Comparison of ENCODE assay signal across 9 cellular contexts in the genomic region with DNA sequence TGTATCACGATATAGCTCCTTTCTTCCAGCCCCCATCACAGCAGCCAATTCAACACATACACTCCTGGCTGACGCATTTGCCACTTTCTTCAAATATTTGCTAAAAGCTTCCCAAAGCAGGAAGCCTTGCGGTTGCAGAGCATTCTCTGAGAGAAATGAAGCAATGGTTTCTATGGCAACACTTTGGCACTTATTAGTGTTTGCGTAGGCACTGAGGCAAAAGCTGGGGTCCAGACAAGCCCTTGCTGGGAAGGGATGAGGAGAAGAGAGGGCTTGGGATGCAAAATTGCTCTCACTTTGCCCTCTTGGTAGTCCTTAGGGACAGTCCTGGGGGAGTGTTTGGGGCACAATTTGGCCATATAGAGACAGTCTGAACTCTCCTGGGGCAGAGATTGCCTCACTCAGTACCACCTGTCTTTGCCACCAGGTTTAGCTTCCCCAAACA. TPM values are rescaled to one million over a fixed set of nuclear protein-coding genes. Genes with fewer than 3 reads are reported as not detected.
DNase-seq lines count a peak whose midpoint lies in the region; ATAC-seq and TF ChIP-seq lines count a peak whose summit lies in the region.
"Had no signal": no experiment of that assay in that cellular context is flagged by ENCODE, and none has a peak within 500 bp of the region (broad histone marks: within the 10 kb centered on the region; RNA-seq: fewer than 3 reads in every experiment).

No MANE protein-coding gene starts in this region.

- H3K9me3 Mint-ChIP-seq in activated naive CD4-positive, alpha-beta T cell treated with anti-CD3 and anti-CD28 coated beads, Interleukin-2, amount 10 ng/mL, durations not matched to agents 7 days and 5 days, result no peaks in the 10 kb centered on the region

- DNase-seq in activated naive CD4-positive, alpha-beta T cell treated with anti-CD3 and anti-CD28 coated beads, Interleukin-2, amount 10 ng/mL, durations not matched to agents 7 days and 5 days, result no peak
- DNase-seq in activated naive CD4-positive, alpha-beta T cell (lab: John Stamatoyannopoulos, UW), result no peak
- DNase-seq in M059J (ENCODE audit: low read depth), result peak; percentile 97
- peak; percentile 86 to 91 for DNase-seq in cardiac fibroblast (ENCODE audit: low read depth in 2 of 2)
- DNase-seq in stimulated activated naive CD8-positive, alpha-beta T cell treated with anti-CD3 and anti-CD28 coated beads, Interleukin-15, Interleukin-2, amounts not matched to agents 100 U/mL and 50 U/mL, for 24 hours, result peak; percentile 2
- no peak for DNase-seq in midbrain (lab: John Stamatoyannopoulos, UW)
- DNase-seq in SK-N-DZ (ENCODE audit: low spot score), result no peak
- DNase-seq in Peyer's patch, result no peak

- H3K27me3 Mint-ChIP-seq in activated naive CD4-positive, alpha-beta T cell treated with anti-CD3 and anti-CD28 coated beads, Interleukin-2, amount 10 ng/mL, durations not matched to agents 7 days and 5 days, result no peaks in the 10 kb centered on the region

- H3K4me3 Mint-ChIP-seq in activated naive CD4-positive, alpha-beta T cell treated with anti-CD3 and anti-CD28 coated beads, Interleukin-2, amount 10 ng/mL, durations not matched to agents 7 days and 5 days, result no peak overlapping the region

- H3K27ac ChIP-seq in Peyer's patch, result no peak overlapping the region
- H3K27ac ChIP-seq: neutrophil had no signal

- H3K36me3 Mint-ChIP-seq in activated naive CD4-positive, alpha-beta T cell treated with anti-CD3 and anti-CD28 coated beads, Interleukin-2, amount 10 ng/mL, durations not matched to agents 7 days and 5 days, result no peaks in the 10 kb centered on the region

- H3K9me3 ChIP-seq in Peyer's patch, result no peaks in the 10 kb centered on the region
- H3K9me3 ChIP-seq: neutrophil had no signal

- no peaks in the 10 kb centered on the region for H3K36me3 ChIP-seq in Peyer's patch
- H3K36me3 ChIP-seq: neutrophil had no signal

- TF ChIP-seq POLR2A in Peyer's patch (IDR thresholded peaks at IDR 0.05), result no peak

- CTCF ChIA-PET in activated naive CD4-positive, alpha-beta T cell treated with anti-CD3 and anti-CD28 coated beads, Interleukin-2, amount 10 ng/mL, durations not matched to agents 7 days and 5 days (lab: Charles Lee), result no interaction called here

- H3K4me3 ChIP-seq in cardiac fibroblast (replicated peaks in 1 of 2; ENCODE audit: low read depth in 2 of 2, low read length in 2 of 2) (no peak overlapping the region), Peyer's patch (no peak overlapping the region)

- no peaks in the 10 kb centered on the region for H3K27me3 ChIP-seq in Peyer's patch

- no peak for ATAC-seq in stimulated activated naive CD8-positive, alpha-beta T cell treated with anti-CD3 and anti-CD28 coated beads, Interleukin-15, Interleukin-2, amounts not matched to agents 100 U/mL and 50 U/mL, for 24 hours

- TF ChIP-seq CTCF in cardiac fibroblast (IDR thresholded peaks at IDR 0.05; ENCODE audit: low read depth, low read length), result no peak
- TF ChIP-seq CTCF in Peyer's patch (IDR thresholded peaks at IDR 0.05), result no peak

- H3K27ac Mint-ChIP-seq in activated naive CD4-positive, alpha-beta T cell treated with anti-CD3 and anti-CD28 coated beads, Interleukin-2, amount 10 ng/mL, durations not matched to agents 7 days and 5 days, result peak overlapping the region; percentile 14

- H3K4me1 Mint-ChIP-seq in activated naive CD4-positive, alpha-beta T cell treated with anti-CD3 and anti-CD28 coated beads, Interleukin-2, amount 10 ng/mL, durations not matched to agents 7 days and 5 days, result peaks cover 5% of the 10 kb centered on the region

- no peaks in the 10 kb centered on the region for H3K4me1 ChIP-seq in Peyer's patch

RNA-seq across cellular contexts. Expression of a gene that starts 55.0 kb away (rescaled TPM):
- total RNA-seq in M059J (2014; rRNA removed; shearing (Covaris generic)), result 0.12 and 0.59 TPM in 2 replicates
- 3.0 and 3.6 TPM in 2 replicates for polyA plus RNA-seq in SK-N-DZ (2014; cell fraction: cytosol; rRNA removed)
- 3.3 and 4.8 TPM in 2 replicates for polyA plus RNA-seq in SK-N-DZ (2014; cell fraction: nucleus; rRNA removed)
- 1 to 10 TPM in 1 of 4 donors, under 1 TPM in 3; 0.13 to 8.3 (median 0.18) TPM for total RNA-seq in Peyer's patch

Comparison
In these comparisons a context has a peak if more than half of its experiments do, and no peak if none do; other contexts are left out.
1. DNase-seq: peak in M059J (single experiment), cardiac fibroblast (2 of 2) and stimulated activated naive CD8-positive, alpha-beta T cell treated with anti-CD3 and anti-CD28 coated beads, Interleukin-15, Interleukin-2, amounts not matched to agents 100 U/mL and 50 U/mL, for 24 hours (single experiment); none in activated naive CD4-positive, alpha-beta T cell treated with anti-CD3 and anti-CD28 coated beads, Interleukin-2, amount 10 ng/mL, durations not matched to agents 7 days and 5 days (single experiment), activated naive CD4-positive, alpha-beta T cell (0 of 4), midbrain (single experiment), SK-N-DZ (single experiment) and Peyer's patch (0 of 3).